Comparison of ENCODE assay signal across 8 cellular contexts in the genomic region with DNA sequence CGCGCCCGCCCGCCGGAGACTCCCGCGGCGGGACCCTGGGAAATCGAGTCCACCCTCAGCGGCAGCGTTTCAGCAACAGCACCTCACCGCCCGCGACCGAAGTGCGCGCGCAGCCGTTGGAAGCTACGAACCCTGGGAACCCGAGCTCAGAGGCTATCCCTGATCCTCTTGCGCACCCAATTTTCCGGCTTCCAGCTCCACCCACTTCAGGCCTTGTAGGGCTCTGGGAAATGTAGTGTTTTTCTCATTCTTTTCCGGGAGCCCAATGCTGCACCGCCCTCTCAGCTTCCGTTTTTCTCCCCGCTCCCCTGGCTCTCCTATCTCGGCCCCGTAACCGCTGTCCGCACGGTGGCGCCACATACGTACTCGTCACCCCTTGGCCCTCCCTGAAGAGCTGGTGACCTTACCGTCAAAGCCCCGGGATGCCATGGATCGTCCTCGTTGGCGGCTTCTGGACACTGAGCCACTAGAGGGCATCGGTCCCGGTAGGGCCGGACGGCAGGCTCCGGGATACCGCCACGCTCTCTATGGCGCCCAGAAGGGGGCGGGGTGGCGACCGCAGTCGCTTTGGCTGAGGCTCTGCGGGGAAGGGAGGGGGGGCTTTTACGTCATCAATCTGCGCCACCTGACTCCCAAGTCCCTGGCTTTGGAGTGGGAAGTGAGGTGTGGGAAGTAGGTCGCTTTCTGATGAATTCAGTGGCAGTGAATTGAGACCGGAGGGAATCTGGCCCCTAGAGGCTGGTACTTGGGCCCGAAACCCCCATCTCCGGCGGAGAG. TPM values are rescaled to one million over a fixed set of nuclear protein-coding genes. Genes with fewer than 3 reads are reported as not detected.
DNase-seq lines count a peak whose midpoint lies in the region; ATAC-seq and TF ChIP-seq lines count a peak whose summit lies in the region.

TSS of gene ODR4 (plus strand) at position 687 of the 777 bp plus-strand sequence. CDS start 3,948 bp downstream, outside the sequence.
TSS of gene TPR (minus strand) at position 102 of the 777 bp plus-strand sequence. CDS start 225 bp downstream, outside the sequence.

- H3K27ac ChIP-seq in esophagus (ENCODE audit: low read depth in 2 of 2, low read length in 1 of 2), result peak within 1 kb of the TSS; percentile 100
- peak within 1 kb of the TSS; percentile 98 for H3K27ac ChIP-seq in muscle layer of colon (ENCODE audit: low read depth, low read length)

- 0 to 1% methylated on average over 60 of the region's 60 CpGs for WGBS in esophagus, 2 donors

- peak; percentile 99 for DNase-seq in DMS53 (lab: John Stamatoyannopoulos, UW)
- DNase-seq in KBM-7, result peak; percentile 100
- DNase-seq in activated T-cell treated with anti-CD3 and anti-CD28 coated beads, Interleukin-2, amount 50 U/mL, for 4 hours, result peak; percentile 93
- DNase-seq in stimulated activated CD8-positive, alpha-beta memory T cell treated with anti-CD3 and anti-CD28 coated beads, Interleukin-7, amount 100 ng/mL, for 4 hours (ENCODE audit: low read depth in 2 of 2), result peak; percentile 92

- in situ Hi-C loops in KBM-7 (cut with MboI; ENCODE audit: low pct_unique_long_range_greater_than_20kb, low sequenced_read_pairs), result no loop called here

- H3K9me3 ChIP-seq in esophagus (ENCODE audit: control insufficient read depth in 2 of 2, insufficient read depth in 1 of 2, low read depth in 1 of 2, low read length in 1 of 2) (no peaks in the 10 kb centered on the region), muscle layer of colon (ENCODE audit: low read length) (no peaks in the 10 kb centered on the region)

- peaks cover 17% of the 10 kb centered on the region for H3K36me3 Mint-ChIP-seq in activated T-cell treated with anti-CD3 and anti-CD28 coated beads, Interleukin-2, amount 50 U/mL, for 4 hours (ENCODE audit: insufficient read depth)

- H3K4me3 ChIP-seq in esophagus (ENCODE audit: low read depth in 1 of 2, low read length in 2 of 2) (peak within 1 kb of the TSS; percentile 96 to 98), muscle layer of colon (ENCODE audit: low read depth in 1 of 2, low read length in 2 of 2) (peak within 1 kb of the TSS; percentile 94 to 99)

- no peaks in the 10 kb centered on the region for H3K27me3 ChIP-seq in esophagus (ENCODE audit: control insufficient read depth in 1 of 2, insufficient read depth in 2 of 2, low read length in 2 of 2)
- no peaks in the 10 kb centered on the region for H3K27me3 ChIP-seq in muscle layer of colon (ENCODE audit: control insufficient read depth in 1 of 2, insufficient read depth in 2 of 2, low read length in 2 of 2)

- peak within 1 kb of the TSS; percentile 100 for H3K4me3 Mint-ChIP-seq in activated T-cell treated with anti-CD3 and anti-CD28 coated beads, Interleukin-2, amount 50 U/mL, for 4 hours

- H3K27me3 Mint-ChIP-seq in activated T-cell treated with anti-CD3 and anti-CD28 coated beads, Interleukin-2, amount 50 U/mL, for 4 hours (ENCODE audit: low read depth), result no peaks in the 10 kb centered on the region

- no peaks in the 10 kb centered on the region for H3K36me3 ChIP-seq in esophagus (ENCODE audit: control insufficient read depth in 2 of 2, insufficient read depth in 2 of 2, low read length in 1 of 2)
- H3K36me3 ChIP-seq in muscle layer of colon (ENCODE audit: insufficient read depth, low read length), result peaks cover 20% of the 10 kb centered on the region

- no peaks in the 10 kb centered on the region for H3K9me3 Mint-ChIP-seq in activated T-cell treated with anti-CD3 and anti-CD28 coated beads, Interleukin-2, amount 50 U/mL, for 4 hours

- H3K4me1 Mint-ChIP-seq in activated T-cell treated with anti-CD3 and anti-CD28 coated beads, Interleukin-2, amount 50 U/mL, for 4 hours (ENCODE audit: low read depth), result peaks cover 37% of the 10 kb centered on the region

- H3K9ac ChIP-seq in muscle layer of colon (ENCODE audit: low read length), result peak within 1 kb of the TSS; percentile 93

- H3K4me1 ChIP-seq in esophagus (ENCODE audit: control insufficient read depth in 2 of 2, insufficient read depth in 2 of 2, low read length in 1 of 2) (peaks cover 0 to 2% of the 10 kb centered on the region in 2 donors), muscle layer of colon (ENCODE audit: insufficient read depth, low read length) (peaks cover 26% of the 10 kb centered on the region)

- ATAC-seq in GM21619 (IDR thresholded peaks at IDR 0.05; ENCODE audit: unreplicated experiment), result peak; percentile 86
- ATAC-seq in activated T-cell treated with anti-CD3 and anti-CD28 coated beads, Interleukin-2, amount 50 U/mL, for 4 hours, result peak; percentile 87 to 89

TF ChIP-seq in PFSK-1, 5 proteins besides CTCF, POLR2A, EP300 and RAD21:
- TF ChIP-seq POLR2AphosphoS5 (IDR thresholded peaks at IDR 0.05; ENCODE audit: low read depth, low read length), result peak; percentile 92
- TF ChIP-seq REST (IDR thresholded peaks at IDR 0.05; ENCODE audit: insufficient read depth in 1 of 2, low read depth in 2 of 2, low read length in 2 of 2), result 0 out of 4 replicates have a peak, but pooled peaks of 1 of the 2 experiments have one; percentile 29
- TF ChIP-seq SIN3A (IDR thresholded peaks at IDR 0.05; ENCODE audit: borderline replicate concordance, insufficient read depth, low read length), result peak; percentile 44; the same call in 1 of the 2 replicates
- peak; percentile 91 for TF ChIP-seq TAF1 (IDR thresholded peaks at IDR 0.05; ENCODE audit: borderline replicate concordance, insufficient read depth, low read length)
- peak; percentile 67 for TF ChIP-seq FOXP2 (optimal IDR thresholded peaks at IDR 0.05; ENCODE audit: borderline replicate concordance, extremely low read depth, extremely low read length, insufficient read depth)

RNA-seq across cellular contexts. Expression of gene ODR4, which starts in this region (rescaled TPM):
- polyA plus RNA-seq in PFSK-1 (2012; ENCODE audit: insufficient read length, low read depth), result 5.0 TPM
- total RNA-seq in activated T-cell treated with anti-CD3 and anti-CD28 coated beads, Interleukin-2, amount 50 U/mL, for 4 hours, result 10 to 100 TPM; 15.1 to 17.4 (median 16.2) TPM
- polyA plus RNA-seq in esophagus, result 10 to 100 TPM in 1 of 2 donors, 1 to 10 TPM in 1; 6.7 to 11.2 TPM

RNA-seq across cellular contexts. Expression of gene TPR, which starts in this region (rescaled TPM):
- polyA plus RNA-seq in PFSK-1 (2012; ENCODE audit: insufficient read length, low read depth), result 60.9 TPM
- total RNA-seq in activated T-cell treated with anti-CD3 and anti-CD28 coated beads, Interleukin-2, amount 50 U/mL, for 4 hours, result 100 to 1,000 TPM; 108 to 120 (median 118) TPM
- 10 to 100 TPM; 15.9 to 22.8 TPM for polyA plus RNA-seq in esophagus

Comparison
In these comparisons a context has a peak if more than half of its experiments do, and no peak if none do; other contexts are left out.
1. Peak in every context shown above with its lines: DNase-seq, ATAC-seq, H3K4me3 ChIP-seq and H3K27ac ChIP-seq.